Comparison of ENCODE assay signal across 8 cellular contexts in genomic region chr14:55026793-55027560, GRCh38. TPM values are rescaled to one million over a fixed set of nuclear protein-coding genes. Genes with fewer than 3 reads are reported as not detected.
A peak's percentile ranks its signal among the peaks of the same experiment; 100 is the strongest.
DNase-seq lines count a peak whose midpoint lies in the region; ATAC-seq and TF ChIP-seq lines count a peak whose summit lies in the region.

TSS of gene SOCS4 (plus strand) at chr14:55027236. CDS start at chr14:55043042, 15,806 bp downstream.
TSS of gene WDHD1 (minus strand) at chr14:55027099. CDS start at chr14:55026787, 312 bp downstream.

- CTCF ChIA-PET in CD4-positive, alpha-beta T cell (lab: Charles Lee), result interaction anchor here (0.7 to 4.0 kb wide), 10 partner anchors 9 to 145 kb away, joined by 3 to 55 read pairs (median 4); partner anchors contain the start of gene MAPK1IP1L

- peak; percentile 9 for TF ChIP-seq CTCF in CD4-positive, alpha-beta T cell (IDR thresholded peaks at IDR 0.05)
- TF ChIP-seq CTCF in left lung (IDR thresholded peaks at IDR 0.05), result peak in 1 of 2 donors; percentile 15

- POLR2A ChIA-PET in CD4-positive, alpha-beta T cell (lab: Charles Lee), result interaction anchor here (0.8 to 2.4 kb wide), 13 partner anchors 11 to 1091 kb away, joined by 3 to 58 read pairs (median 4); partner anchors contain the start of genes CGRRF1, DLGAP5, GCH1 and MAPK1IP1L

- H3K9me3 ChIP-seq in CD4-positive, alpha-beta T cell (ENCODE audit: control insufficient read depth, low read length), result no peaks in the 10 kb centered on the region
- no peaks in the 10 kb centered on the region for H3K9me3 ChIP-seq in left lung

- peak within 1 kb of the TSS; percentile 88 for H3K27ac Mint-ChIP-seq in CD4-positive, alpha-beta T cell
- peak within 1 kb of the TSS; percentile 96 for H3K27ac Mint-ChIP-seq in dendritic cell treated with granulocyte-macrophage colony-stimulating factor and Interleukin-4, amounts not matched to agents 40 ng/mL and 50 ng/mL, for 4 days

- H3K4me1 Mint-ChIP-seq in CD4-positive, alpha-beta T cell (ENCODE audit: low read depth), result peaks cover 62% of the 10 kb centered on the region
- peaks cover 33% of the 10 kb centered on the region for H3K4me1 Mint-ChIP-seq in dendritic cell treated with granulocyte-macrophage colony-stimulating factor and Interleukin-4, amounts not matched to agents 40 ng/mL and 50 ng/mL, for 4 days (ENCODE audit: low read depth)

- H3K36me3 ChIP-seq in left lung, result no peaks in the 10 kb centered on the region

- peak; percentile 90 to 95 (median 92) for DNase-seq in CD4-positive, alpha-beta T cell
- peak; percentile 82 for DNase-seq in NCI-H748 treated with DMSO at 0.1 percent for 48 hours (lab: John Stamatoyannopoulos, UW)
- DNase-seq in activated CD4-positive, alpha-beta T cell treated with anti-CD3 and anti-CD28 coated beads, Interleukin-2, amount 50 U/mL, for 24 hours (ENCODE audit: low read depth in 1 of 2, low spot score in 1 of 2), result peak; percentile 95 to 97
- DNase-seq in left lung, result peak; percentile 96 to 100
- peak; percentile 94 for DNase-seq in stimulated activated CD4-positive, alpha-beta T cell treated with anti-CD3 and anti-CD28 coated beads, Interleukin-2, amount 100 ng/mL, for 4 hours (ENCODE audit: low read depth)

- peak; percentile 87 for ATAC-seq in CD4-positive, alpha-beta T cell (ENCODE audit: poor library complexity)
- peak; percentile 95 for ATAC-seq in GM19397 (IDR thresholded peaks at IDR 0.05; ENCODE audit: unreplicated experiment)
- peak; percentile 72 for ATAC-seq in HG03565 (IDR thresholded peaks at IDR 0.05; ENCODE audit: unreplicated experiment)
- ATAC-seq in left lung, result peak; percentile 99

- H3K27me3 Mint-ChIP-seq in CD4-positive, alpha-beta T cell, result no peaks in the 10 kb centered on the region
- H3K27me3 Mint-ChIP-seq in dendritic cell treated with granulocyte-macrophage colony-stimulating factor and Interleukin-4, amounts not matched to agents 40 ng/mL and 50 ng/mL, for 4 days, result no peaks in the 10 kb centered on the region

- peak within 1 kb of the TSS; percentile 78 for H3K27ac ChIP-seq in CD4-positive, alpha-beta T cell (ENCODE audit: low read depth, low read length)
- H3K27ac ChIP-seq in left lung, result peak within 1 kb of the TSS; percentile 74 to 91

- intact Hi-C loops in CD4-positive, alpha-beta T cell (cut with DNase I, micrococcal nuclease), result loop anchor here (1.0 to 10.0 kb wide), 7 partner anchors 24 to 558 kb away; partner anchors contain the start of genes GCH1 (in 2 of the 2), MAPK1IP1L (in 2 of the 2), DLGAP5 (in 1 of the 2) and KTN1 (in 1 of the 2)
- intact Hi-C loops in dendritic cell treated with granulocyte-macrophage colony-stimulating factor and Interleukin-4, amounts not matched to agents 40 ng/mL and 50 ng/mL, for 4 days (cut with micrococcal nuclease), result loop anchor here (2.0 kb wide), 1 partner anchor 24 kb away; the partner anchor contains the start of gene MAPK1IP1L
- intact Hi-C loops in left lung (cut with DNase I), result no loop called here

- peak within 1 kb of the TSS; percentile 73 to 88 for H3K4me3 ChIP-seq in left lung

- H3K27me3 ChIP-seq in CD4-positive, alpha-beta T cell (ENCODE audit: control insufficient read depth, insufficient read depth, low read length), result no peaks in the 10 kb centered on the region
- no peaks in the 10 kb centered on the region for H3K27me3 ChIP-seq in left lung

- peaks cover 16% of the 10 kb centered on the region for H3K36me3 Mint-ChIP-seq in CD4-positive, alpha-beta T cell (ENCODE audit: low read depth)
- peaks cover 9% of the 10 kb centered on the region for H3K36me3 Mint-ChIP-seq in dendritic cell treated with granulocyte-macrophage colony-stimulating factor and Interleukin-4, amounts not matched to agents 40 ng/mL and 50 ng/mL, for 4 days (ENCODE audit: low read depth)

- peaks cover 15 to 42% of the 10 kb centered on the region in 2 donors for H3K4me1 ChIP-seq in left lung

- peak within 1 kb of the TSS; percentile 91 for H3K4me3 Mint-ChIP-seq in CD4-positive, alpha-beta T cell
- H3K4me3 Mint-ChIP-seq in dendritic cell treated with granulocyte-macrophage colony-stimulating factor and Interleukin-4, amounts not matched to agents 40 ng/mL and 50 ng/mL, for 4 days, result peak within 1 kb of the TSS; percentile 96

- no peaks in the 10 kb centered on the region for H3K9me3 Mint-ChIP-seq in CD4-positive, alpha-beta T cell
- no peaks in the 10 kb centered on the region for H3K9me3 Mint-ChIP-seq in dendritic cell treated with granulocyte-macrophage colony-stimulating factor and Interleukin-4, amounts not matched to agents 40 ng/mL and 50 ng/mL, for 4 days

RNA-seq across cellular contexts. Expression of gene SOCS4, which starts in this region (rescaled TPM):
- total RNA-seq in CD4-positive, alpha-beta T cell, result 10 to 100 TPM; 19.5 to 20.7 TPM
- total RNA-seq in left lung, result 10 to 100 TPM; 20.7 to 31.8 TPM

RNA-seq across cellular contexts. Expression of gene WDHD1, which starts in this region (rescaled TPM):
- total RNA-seq in CD4-positive, alpha-beta T cell, result 1 to 10 TPM; 1.8 to 2.2 TPM
- 1 to 10 TPM; 8.6 to 9.0 TPM for total RNA-seq in left lung

Comparison
In these comparisons a context has a peak if more than half of its experiments do, and no peak if none do; other contexts are left out.
1. Peak in every context shown above with its lines: DNase-seq, ATAC-seq, H3K4me3 ChIP-seq and H3K27ac ChIP-seq.
2. intact Hi-C loops: an anchor here in CD4-positive, alpha-beta T cell (1.0 to 10.0 kb wide) and dendritic cell treated with granulocyte-macrophage colony-stimulating factor and Interleukin-4, amounts not matched to agents 40 ng/mL and 50 ng/mL, for 4 days (2.0 kb wide); none called in left lung.